Comparison of ENCODE assay signal across 27 cellular contexts in the genomic region with DNA sequence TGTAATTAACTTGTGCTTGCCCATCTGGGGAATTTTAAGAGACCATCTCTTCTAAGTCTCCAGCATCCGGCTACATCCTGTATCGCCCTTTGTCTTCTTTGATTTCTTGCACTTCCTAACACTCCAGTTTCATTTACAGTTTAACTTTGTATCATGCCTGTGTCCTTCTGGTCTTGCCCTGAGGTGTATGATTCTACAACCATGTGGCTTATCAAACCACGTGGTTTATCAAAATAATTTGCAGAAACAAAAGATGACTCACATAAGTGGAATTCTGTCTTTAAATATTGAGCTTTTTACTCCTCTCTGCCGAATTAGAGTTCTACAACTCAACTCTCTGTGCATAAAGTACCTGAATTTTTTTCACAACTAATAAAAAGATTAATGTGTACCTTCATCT.
DNase-seq lines count a peak whose midpoint lies in the region; FAIRE-seq and TF ChIP-seq lines count a peak whose summit lies in the region.
"Had no signal": no experiment of that assay in that cellular context is flagged by ENCODE, and none has a peak within 500 bp of the region (broad histone marks: within the 10 kb centered on the region; RNA-seq: fewer than 3 reads in every experiment).

No MANE protein-coding gene starts in this region.

- FAIRE-seq in bronchial epithelial cell (lab: Jason Lieb, UNC), result no peak
- FAIRE-seq: astrocyte, colon, GM19239 had no signal

- in situ Hi-C loops in Caki2 (cut with HindIII; ENCODE audit: low pct_unique_long_range_greater_than_20kb, low sequenced_read_pairs), result no loop called here

- no peak for TF ChIP-seq CTCF in bronchial epithelial cell (IDR thresholded peaks at IDR 0.05; ENCODE audit: insufficient read depth, low read length, severe bottlenecking)

- H3K36me3 ChIP-seq in bronchial epithelial cell (ENCODE audit: control insufficient read depth, insufficient read depth, low read length), result no peaks in the 10 kb centered on the region
- H3K36me3 ChIP-seq: lower lobe of right lung, vagina had no signal

- no peak overlapping the region for H3K4me3 ChIP-seq in bronchial epithelial cell (ENCODE audit: low read depth, low read length)
- H3K4me3 ChIP-seq: GM23248, lower lobe of right lung, SK-N-MC, vagina had no signal

- no peaks in the 10 kb centered on the region for H3K27me3 ChIP-seq in bronchial epithelial cell (ENCODE audit: control insufficient read depth, insufficient read depth, low read length)
- H3K27me3 ChIP-seq: vagina had no signal

- peak; percentile 46 for DNase-seq in Caki2 (ENCODE audit: low read depth)
- DNase-seq in M059J (ENCODE audit: low read depth), result peak; percentile 80
- peak; percentile 48 for DNase-seq in bronchial epithelial cell (ENCODE audit: low read depth)
- DNase-seq in kidney tubule cell (ENCODE audit: low spot score), result peak; percentile 60
- no peak for DNase-seq in SKM-1 treated with dmso at 0.1 percent for 144 hours (lab: John Stamatoyannopoulos, UW; ENCODE audit: unreplicated experiment)
- DNase-seq in NCI-H1105 treated with DMSO at 0.1 percent for 48 hours (lab: John Stamatoyannopoulos, UW), result no peak
- no peak for DNase-seq in NCI-H1417 treated with DMSO at 0.1 percent for 48 hours (lab: John Stamatoyannopoulos, UW)
- no peak for DNase-seq in cerebellar nuclear complex (lab: John Stamatoyannopoulos, UW)
- DNase-seq: ACHN; activated CD8-positive, alpha-beta T cell treated with anti-CD3 and anti-CD28 coated beads, Interleukin-2, amount 10 ng/mL, durations not matched to agents 7 days and 5 days; activated naive CD4-positive, alpha-beta T cell treated with anti-CD3 and anti-CD28 coated beads, Interleukin-2, amount 50 U/mL, for 16 hours; activated T-cell treated with anti-CD3 and anti-CD28 coated beads, Interleukin-2, amount 50 U/mL, for 24 hours; C1 segment of cervical spinal cord; DMS53; effector memory CD8-positive, alpha-beta T cell; GM23248; lower lobe of right lung; NCI-H1048; NCI-H2029; occipital lobe; right cardiac atrium; T1000 had no signal

Comparison
In these comparisons a context has a peak if more than half of its experiments do, and no peak if none do; other contexts are left out.
1. DNase-seq: peak in Caki2 (single experiment), M059J (single experiment), bronchial epithelial cell (single experiment) and kidney tubule cell (single experiment); none in SKM-1 treated with dmso at 0.1 percent for 144 hours (single experiment), NCI-H1105 treated with DMSO at 0.1 percent for 48 hours (single experiment), NCI-H1417 treated with DMSO at 0.1 percent for 48 hours (single experiment) and cerebellar nuclear complex (0 of 2).